ENCODE assay signal across 10 cellular contexts in the genomic region with DNA sequence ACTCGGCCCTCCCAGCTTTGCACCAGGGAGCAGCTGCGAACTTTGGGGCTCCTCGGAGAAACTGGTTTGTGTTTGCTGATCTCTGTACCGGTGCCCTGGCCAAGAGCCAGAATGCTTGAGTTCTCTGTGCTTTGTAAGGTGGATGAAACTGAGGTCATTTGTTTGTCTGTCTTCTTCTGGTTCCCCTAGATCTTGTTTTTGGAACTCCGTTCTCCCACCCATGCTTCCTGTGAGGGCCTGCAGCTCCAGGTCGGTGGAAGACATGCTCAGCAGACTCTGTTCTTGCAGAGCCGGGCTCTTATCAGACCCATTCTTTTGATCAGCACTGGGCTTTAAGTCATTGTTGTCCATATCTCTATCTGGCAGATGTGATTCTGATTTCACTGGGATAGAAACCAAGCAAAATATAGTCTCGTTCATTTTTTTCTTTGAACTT. TPM values are rescaled to one million over a fixed set of nuclear protein-coding genes. Genes with fewer than 3 reads are reported as not detected.
A peak's percentile ranks its signal among the peaks of the same experiment; 100 is the strongest.
DNase-seq lines count a peak whose midpoint lies in the region; ATAC-seq, FAIRE-seq and TF ChIP-seq lines count a peak whose summit lies in the region.
"Had no signal": no experiment of that assay in that cellular context is flagged by ENCODE, and none has a peak within 500 bp of the region (broad histone marks: within the 10 kb centered on the region; RNA-seq: fewer than 3 reads in every experiment).

No MANE protein-coding gene starts in this region.

- peaks cover 0 to 48% (median 20%) of the 10 kb centered on the region in 4 donors for H3K4me1 Mint-ChIP-seq in CD4-positive, CD25-positive, alpha-beta regulatory T cell

- peak overlapping the region; percentile 37 to 87 (median 84) for H3K4me3 Mint-ChIP-seq in CD4-positive, CD25-positive, alpha-beta regulatory T cell

- H3K9me3 Mint-ChIP-seq in CD4-positive, CD25-positive, alpha-beta regulatory T cell: peaks cover 0 to 4% (median 0%) of the 10 kb centered on the region in 7 donors

- no peaks in the 10 kb centered on the region for H3K9me1 ChIP-seq in K562 (ENCODE audit: control insufficient read depth, insufficient read depth, low read length)

- H3K36me3 ChIP-seq in CD4-positive, CD25-positive, alpha-beta regulatory T cell (ENCODE audit: control insufficient read depth, insufficient read depth, low read length): no peaks in the 10 kb centered on the region
- H3K36me3 ChIP-seq in KOPT-K1 (ENCODE audit: insufficient read depth, low read length) (no peaks in the 10 kb centered on the region), K562 (ENCODE audit: control insufficient read depth, insufficient read depth, low read length) (no peaks in the 10 kb centered on the region), mucosa of stomach (ENCODE audit: control insufficient read depth, insufficient read depth, low read length) (no peaks in the 10 kb centered on the region)
- H3K36me3 ChIP-seq: HAP-1 had no signal

- POLR2A ChIA-PET in K562 (lab: Yijun Ruan, JAX): no interaction called here

- 0 out of 2 replicates have a peak, but pooled peaks cover 3% of the 10 kb centered on the region for H4K20me1 ChIP-seq in K562 (replicated peaks; ENCODE audit: control insufficient read depth, insufficient read depth, low read length)

- H3K4me3 ChIP-seq in CD4-positive, CD25-positive, alpha-beta regulatory T cell (ENCODE audit: low read depth, low read length): peak overlapping the region; percentile 26
- H3K4me3 ChIP-seq in K562 (no peak overlapping the region), mucosa of stomach (ENCODE audit: low read length) (no peak overlapping the region)
- H3K4me3 ChIP-seq: HAP-1 had no signal

- no peaks in the 10 kb centered on the region for H3K9me3 ChIP-seq in CD4-positive, CD25-positive, alpha-beta regulatory T cell (ENCODE audit: control insufficient read depth in 2 of 2, low read length in 2 of 2)
- no peaks in the 10 kb centered on the region for H3K9me3 ChIP-seq in KOPT-K1 (ENCODE audit: insufficient read depth, low read length, poor library complexity, severe bottlenecking)
- H3K9me3 ChIP-seq in K562 (replicated peaks; ENCODE audit: control insufficient read depth, insufficient read depth, low read depth, low read length): no peaks in the 10 kb centered on the region
- H3K9me3 ChIP-seq in mucosa of stomach (ENCODE audit: control insufficient read depth, low read length): no peaks in the 10 kb centered on the region
- H3K9me3 ChIP-seq: HAP-1 had no signal

- H3K36me3 Mint-ChIP-seq in CD4-positive, CD25-positive, alpha-beta regulatory T cell: no peaks in the 10 kb centered on the region

- 0% methylated on average over 8 of the region's 8 CpGs for WGBS in K562 (ENCODE audit: insufficient coverage, low coverage, missing lambda C conversion rate)

- no peak for TF ChIP-seq CTCF in K562 (IDR thresholded peaks at IDR 0.05 in 2 of 3, conservative IDR thresholded peaks at IDR 0.05 in 1 of 3; ENCODE audit: insufficient read depth in 2 of 3, low read depth in 1 of 3, low read length in 3 of 3)

- peaks cover 71% of the 10 kb centered on the region for H3K27me3 Mint-ChIP-seq in CD4-positive, CD25-positive, alpha-beta regulatory T cell

- CTCF ChIA-PET in K562 (lab: Yijun Ruan, JAX; ENCODE audit: low intra/inter-chr PET ratio): no interaction called here

- H3K79me2 ChIP-seq in K562 (ENCODE audit: control insufficient read depth, insufficient read depth, low read length): no peaks in the 10 kb centered on the region

- no peak for TF ChIP-seq EP300 in K562 (IDR thresholded peaks at IDR 0.05; ENCODE audit: low read length)

- no peak overlapping the region for H3K4me2 ChIP-seq in K562 (ENCODE audit: insufficient read depth, low read length)

- no peak for TF ChIP-seq POLR2A in K562 (conservative IDR thresholded peaks at IDR 0.05)

- in situ Hi-C loops in K562 (cut with MboI): no loop called here

- FAIRE-seq in K562 (lab: Jason Lieb, UNC): no peak

- BruUV-seq in K562 (replicated peaks; lab: Mats Ljungman, UMichigan): no TSS peak

- intact Hi-C loops in K562 (cut with micrococcal nuclease): no loop called here

- ATAC-seq in CD4-positive, CD25-positive, alpha-beta regulatory T cell (ENCODE audit: low read depth in 2 of 2): no peak
- ATAC-seq in K562 (no peak), HG02571 (IDR thresholded peaks at IDR 0.05; ENCODE audit: unreplicated experiment) (no peak), HG03521 (IDR thresholded peaks at IDR 0.05; ENCODE audit: unreplicated experiment) (no peak), HG03565 (IDR thresholded peaks at IDR 0.05; ENCODE audit: unreplicated experiment) (no peak)

- TF ChIP-seq RAD21 in K562 (CRISPR knock-in tag; conservative IDR thresholded peaks at IDR 0.05 in 1 of 2, IDR thresholded peaks at IDR 0.05 in 1 of 2): no peak

- peaks cover 27% of the 10 kb centered on the region for H3K4me1 ChIP-seq in CD4-positive, CD25-positive, alpha-beta regulatory T cell (ENCODE audit: control insufficient read depth, insufficient read depth, low read length, poor library complexity, severe bottlenecking)
- peaks cover 2 to 13% of the 10 kb centered on the region in 2 experiments; a peak in 2 of 5 replicates for H3K4me1 ChIP-seq in K562 (replicated peaks in 1 of 2; ENCODE audit: control insufficient read depth in 2 of 2, insufficient read depth in 2 of 2, low read length in 2 of 2)
- H3K4me1 ChIP-seq in mucosa of stomach (ENCODE audit: control insufficient read depth, insufficient read depth, low read length): peaks cover 16% of the 10 kb centered on the region
- H3K4me1 ChIP-seq: HAP-1 had no signal

- H2AFZ ChIP-seq in K562 (ENCODE audit: low read depth, low read length): no peak overlapping the region

- H3K27ac Mint-ChIP-seq in CD4-positive, CD25-positive, alpha-beta regulatory T cell: peak overlapping the region; percentile 43 to 82 (median 60)

- peaks cover 16% of the 10 kb centered on the region for H3K27me3 ChIP-seq in CD4-positive, CD25-positive, alpha-beta regulatory T cell (ENCODE audit: control insufficient read depth, insufficient read depth, low read length)
- peaks cover 50 to 52% of the 10 kb centered on the region in 2 experiments for H3K27me3 ChIP-seq in K562 (ENCODE audit: control insufficient read depth in 2 of 2, insufficient read depth in 2 of 2, low read length in 2 of 2)
- H3K27me3 ChIP-seq in mucosa of stomach (ENCODE audit: control insufficient read depth, insufficient read depth, low read length): peaks cover 6% of the 10 kb centered on the region

- peak in 2 of 3 donors; percentile 32 to 36 for DNase-seq in CD4-positive, CD25-positive, alpha-beta regulatory T cell
- DNase-seq in K562 (ENCODE audit: extremely low read depth in 1 of 4, low spot score in 3 of 4) (no peak), SIG-M5 treated with dmso at 0.1 percent for 504 hours (lab: John Stamatoyannopoulos, UW; ENCODE audit: unreplicated experiment) (no peak)

- H3K27ac ChIP-seq in CD4-positive, CD25-positive, alpha-beta regulatory T cell (ENCODE audit: insufficient read depth, low read length, poor library complexity, severe bottlenecking): no peak overlapping the region
- H3K27ac ChIP-seq in KOPT-K1 (ENCODE audit: low read depth, low read length, poor library complexity, severe bottlenecking) (peak overlapping the region; percentile 57), K562 (ENCODE audit: extremely low read depth, low read depth, low read length) (no peak overlapping the region)

- H3K9ac ChIP-seq in K562 (ENCODE audit: insufficient read depth in 1 of 2, low read depth in 2 of 2, low read length in 2 of 2) (no peak overlapping the region), mucosa of stomach (ENCODE audit: low read length) (peak overlapping the region; percentile 19)

TF ChIP-seq in K562, 482 proteins besides CTCF, POLR2A, EP300 and RAD21 (continues in another document):
- TF ChIP-seq PHB2 (IDR thresholded peaks at IDR 0.05; ENCODE audit: low read depth): no peak
- no peak for TF ChIP-seq CHD1 (IDR thresholded peaks at IDR 0.05; ENCODE audit: low read length)
- TF ChIP-seq SOX6 (IDR thresholded peaks at IDR 0.05): 0 out of 2 replicates have a peak, but pooled peaks have one; percentile 19
- TF ChIP-seq SMARCA4 (IDR thresholded peaks at IDR 0.05): no peak
- TF ChIP-seq, protein P1, sequence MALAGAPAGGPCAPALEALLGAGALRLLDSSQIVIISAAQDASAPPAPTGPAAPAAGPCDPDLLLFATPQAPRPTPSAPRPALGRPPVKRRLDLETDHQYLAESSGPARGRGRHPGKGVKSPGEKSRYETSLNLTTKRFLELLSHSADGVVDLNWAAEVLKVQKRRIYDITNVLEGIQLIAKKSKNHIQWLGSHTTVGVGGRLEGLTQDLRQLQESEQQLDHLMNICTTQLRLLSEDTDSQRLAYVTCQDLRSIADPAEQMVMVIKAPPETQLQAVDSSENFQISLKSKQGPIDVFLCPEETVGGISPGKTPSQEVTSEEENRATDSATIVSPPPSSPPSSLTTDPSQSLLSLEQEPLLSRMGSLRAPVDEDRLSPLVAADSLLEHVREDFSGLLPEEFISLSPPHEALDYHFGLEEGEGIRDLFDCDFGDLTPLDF (CRISPR knock-in tag; IDR thresholded peaks at IDR 0.05): no peak
- no peak for TF ChIP-seq ZNF766 (CRISPR knock-in tag; conservative IDR thresholded peaks at IDR 0.05)

RNA-seq across cellular contexts. Expression of a gene that starts 31.4 kb away (rescaled TPM):
- total RNA-seq in CD4-positive, CD25-positive, alpha-beta regulatory T cell: 0.05 TPM
- polyA plus RNA-seq in CD4-positive, CD25-positive, alpha-beta regulatory T cell: not detected
- not detected in 2 replicates for total RNA-seq in K562 (2011; cell fraction: chromatin; rRNA removed; ENCODE audit: low replicate concordance)
- not detected in 2 replicates for total RNA-seq in K562 (2011; cell fraction: nucleolus; rRNA removed)
- total RNA-seq in K562 (2011; cell fraction: nucleoplasm; rRNA removed): not detected in 2 replicates
- total RNA-seq in K562 (2014; rRNA removed) (not detected in 2 replicates), K562 (2014; rRNA removed; fragmentation: Illumina TruSeq; extraction: Trizol) (not detected in 2 replicates), K562 (2015; rRNA removed; fragmentation: Illumina TruSeq; extraction: Trizol) (not detected in 2 replicates), K562 (2021) (0.20 TPM in 1 of 2 replicates, not detected in the other)
- polyA plus RNA-seq in K562 (2011; rRNA removed) (not detected in 2 replicates), K562 (2014; fragmentation: Illumina TruSeq; extraction: Trizol) (not detected in 2 replicates), K562 (2014; fragmentation: Nextera tagmentation; extraction: Ambion mirVana) (not detected), K562 (2014; rRNA removed) (0.38 TPM in 1 of 2 replicates, not detected in the other)
- not detected in 2 replicates for polyA plus RNA-seq in K562 (2011; cell fraction: cytosol; rRNA removed)
- polyA plus RNA-seq in K562 (2011; cell fraction: nucleus; rRNA removed): not detected in 2 replicates
- not detected in 2 replicates for polyA plus RNA-seq in K562 (2012)
- polyA minus RNA-seq in K562 (2011; rRNA and poly(A)+ RNA removed): 0.03 TPM in 1 of 2 replicates, not detected in the other
- not detected in 2 replicates for polyA minus RNA-seq in K562 (2011; cell fraction: cytosol; rRNA and poly(A)+ RNA removed)
- polyA minus RNA-seq in K562 (2011; cell fraction: nucleus; rRNA and poly(A)+ RNA removed): not detected in 2 replicates
- total RNA-seq: M059J had no signal

Comparison
In these comparisons a context has a peak if more than half of its experiments do, and no peak if none do; other contexts are left out.
1. DNase-seq: peak in CD4-positive, CD25-positive, alpha-beta regulatory T cell (2 of 3); none in K562 (0 of 4) and SIG-M5 treated with dmso at 0.1 percent for 504 hours (single experiment).